24 cellular contexts compared by ENCODE assay signal in genomic region chr14:94395900-94396574, GRCh38. TPM values are rescaled to one million over a fixed set of nuclear protein-coding genes. Genes with fewer than 3 reads are reported as not detected.
DNase-seq lines count a peak whose midpoint lies in the region; TF ChIP-seq lines count a peak whose summit lies in the region.
"Had no signal": no experiment of that assay in that cellular context is flagged by ENCODE, and none has a peak within 500 bp of the region (broad histone marks: within the 10 kb centered on the region; RNA-seq: fewer than 3 reads in every experiment).

No MANE protein-coding gene starts in this region.

- H3K79me2 ChIP-seq in trophoblast cell (ENCODE audit: control insufficient read depth, insufficient read depth, low read length, poor library complexity), result no peaks in the 10 kb centered on the region

- H2AK5ac ChIP-seq in trophoblast cell (ENCODE audit: low read length), result peak overlapping the region; percentile 49

- H3K36me3 ChIP-seq in trophoblast cell (ENCODE audit: control insufficient read depth in 1 of 2, insufficient read depth in 2 of 2, low read length in 2 of 2), result no peaks in the 10 kb centered on the region
- H3K36me3 ChIP-seq: brain microvascular endothelial cell had no signal

- H4K12ac ChIP-seq in trophoblast cell (ENCODE audit: low read depth, low read length), result no peak overlapping the region

- peak overlapping the region; percentile 23 for H2AFZ ChIP-seq in trophoblast cell (ENCODE audit: insufficient read depth, low read length, poor library complexity)

- peak overlapping the region; percentile 20 for H4K91ac ChIP-seq in trophoblast cell (ENCODE audit: low read depth, low read length)

- peaks cover 18% of the 10 kb centered on the region in 2 experiments for H3K4me1 ChIP-seq in trophoblast cell (ENCODE audit: control insufficient read depth in 1 of 2, insufficient read depth in 2 of 2, low read length in 2 of 2)
- H3K4me1 ChIP-seq: psoas muscle had no signal

- H3K14ac ChIP-seq in trophoblast cell (ENCODE audit: low read length), result peak overlapping the region; percentile 24

- H3K4me3 ChIP-seq in coronary artery, result no peak overlapping the region
- no peak overlapping the region for H3K4me3 ChIP-seq in trophoblast cell (ENCODE audit: low read depth, low read length)
- H3K4me3 ChIP-seq: psoas muscle, skin epidermis had no signal

- H3K79me1 ChIP-seq in trophoblast cell (ENCODE audit: low read length), result peaks cover 16% of the 10 kb centered on the region

- no peak overlapping the region for H3K23ac ChIP-seq in trophoblast cell (ENCODE audit: low read length)

- H3K27ac ChIP-seq in coronary artery (no peak overlapping the region), trophoblast cell (ENCODE audit: low read depth, low read length) (no peak overlapping the region)
- H3K27ac ChIP-seq: brain microvascular endothelial cell, psoas muscle had no signal

- H3K4me2 ChIP-seq in trophoblast cell (ENCODE audit: low read length), result no peak overlapping the region

- DNase-seq in DMS53 (lab: John Stamatoyannopoulos, UW) (peak; percentile 64), NCI-H1092 treated with DMSO at 0.1 percent for 48 hours (lab: John Stamatoyannopoulos, UW) (peak; percentile 80), coronary artery (ENCODE audit: low spot score) (peak; percentile 64), trophoblast cell (no peak), T1000 (lab: John Stamatoyannopoulos, UW) (no peak), C1 segment of cervical spinal cord (lab: John Stamatoyannopoulos, UW) (no peak), NAMALWA (ENCODE audit: low spot score) (no peak), NK-92 (lab: John Stamatoyannopoulos, UW; ENCODE audit: unreplicated experiment) (no peak)
- DNase-seq: activated CD4-positive, alpha-beta T cell treated with anti-CD3 and anti-CD28 coated beads, Interleukin-2, amount 50 U/mL, for 1 hour; activated CD8-positive, alpha-beta memory T cell treated with anti-CD3 and anti-CD28 coated beads, Interleukin-2, amount 50 U/mL, for 48 hours; activated gamma-delta T cell; brain microvascular endothelial cell; CD8-positive, alpha-beta memory T cell; HCEC 1CT; KG1; left cardiac atrium; midbrain; NCI-H187 treated with DMSO at 0.1 percent for 48 hours; nephron progenitor cell; psoas muscle; stimulated activated CD4-positive, alpha-beta T cell treated with anti-CD3 and anti-CD28 coated beads, Interleukin-2, amount 100 ng/mL, for 24 hours; stimulated activated naive B cell treated with anti-CD40 and anti-IgM and Interleukin-4, amounts not matched to agents 10 μg/mL and 1 μg/mL and 100 μg/mL, for 72 hours had no signal

- peak overlapping the region; percentile 29 for H2BK120ac ChIP-seq in trophoblast cell (ENCODE audit: insufficient read depth, low read length, poor library complexity)

- no peak overlapping the region for H3K4ac ChIP-seq in trophoblast cell (ENCODE audit: low read depth, low read length)

- H4K8ac ChIP-seq in trophoblast cell (ENCODE audit: low read depth, low read length), result no peak overlapping the region

- no peaks in the 10 kb centered on the region for H3K9me3 ChIP-seq in trophoblast cell (ENCODE audit: insufficient read depth, low read depth, low read length)
- H3K9me3 ChIP-seq: psoas muscle had no signal

- no peak overlapping the region for H3K9ac ChIP-seq in trophoblast cell (ENCODE audit: low read length)

- WGBS in trophoblast cell (ENCODE audit: extremely low coverage, insufficient coverage, insufficient read length), result no CpG with 5 or more reads among the region's 5 CpGs

- H2BK12ac ChIP-seq in trophoblast cell (ENCODE audit: low read length), result peak overlapping the region; percentile 34

- H3K27me3 ChIP-seq in trophoblast cell (ENCODE audit: insufficient read depth, low read length), result no peaks in the 10 kb centered on the region
- H3K27me3 ChIP-seq: brain microvascular endothelial cell had no signal

- peak overlapping the region; percentile 7 for H3K18ac ChIP-seq in trophoblast cell (ENCODE audit: low read length)

- no peak for TF ChIP-seq CTCF in coronary artery (IDR thresholded peaks at IDR 0.05)

- H2BK5ac ChIP-seq in trophoblast cell (ENCODE audit: low read depth, low read length, poor library complexity), result peak overlapping the region; percentile 4

RNA-seq across cellular contexts. Expression of gene SERPINA1, which starts 7.6 kb away (rescaled TPM):
- 0.14 and 0.19 TPM in 2 replicates for polyA plus RNA-seq in trophoblast cell (2013)
- polyA plus RNA-seq: CD8-positive, alpha-beta memory T cell had no signal

RNA-seq across cellular contexts. Expression of gene SERPINA2, which starts 29.5 kb away (rescaled TPM):
- polyA plus RNA-seq in trophoblast cell (2013), result 0.39 and 0.42 TPM in 2 replicates
- polyA plus RNA-seq: CD8-positive, alpha-beta memory T cell; fibroblast of lung; psoas muscle had no signal

RNA-seq across cellular contexts. Expression of gene SERPINA11, which starts 56.6 kb away (rescaled TPM):
- 0.04 TPM in 1 of 2 replicates, not detected in the other for polyA plus RNA-seq in trophoblast cell (2013)
- polyA plus RNA-seq: CD8-positive, alpha-beta memory T cell; fibroblast of lung; psoas muscle had no signal

Comparison
In these comparisons a context has a peak if more than half of its experiments do, and no peak if none do; other contexts are left out.
1. DNase-seq: peak in DMS53 (single experiment), NCI-H1092 treated with DMSO at 0.1 percent for 48 hours (single experiment) and coronary artery (single experiment); none in trophoblast cell (0 of 2), T1000 (single experiment), C1 segment of cervical spinal cord (0 of 14), NAMALWA (single experiment) and NK-92 (single experiment).